Comparison of ENCODE assay signal across 33 cellular contexts in genomic region chr1:53501065-53502005, GRCh38. TPM values are rescaled to one million over a fixed set of nuclear protein-coding genes. Genes with fewer than 3 reads are reported as not detected.
DNase-seq lines count a peak whose midpoint lies in the region; ATAC-seq and TF ChIP-seq lines count a peak whose summit lies in the region.
"Had no signal": no experiment of that assay in that cellular context is flagged by ENCODE, and none has a peak within 500 bp of the region (broad histone marks: within the 10 kb centered on the region; RNA-seq: fewer than 3 reads in every experiment).

No MANE protein-coding gene starts in this region.

- H3K9me3 ChIP-seq in endodermal cell (ENCODE audit: control insufficient read depth, low read length) = no peaks in the 10 kb centered on the region
- H3K9me3 ChIP-seq: gastrocnemius medialis, vagina had no signal

- peak; percentile 42 for TF ChIP-seq CTCF in endodermal cell (conservative IDR thresholded peaks at IDR 0.05)

- H3K4me3 ChIP-seq in endodermal cell (ENCODE audit: low read length) = no peak overlapping the region
- H3K4me3 ChIP-seq: gastrocnemius medialis, K562, vagina had no signal

- H3K4me1 ChIP-seq in endodermal cell (ENCODE audit: control insufficient read depth, insufficient read depth, low read length) = no peaks in the 10 kb centered on the region
- H3K4me1 ChIP-seq: gastrocnemius medialis had no signal

- H3K4me3 Mint-ChIP-seq in endodermal cell = no peak overlapping the region
- H3K4me3 Mint-ChIP-seq: activated CD4-positive, alpha-beta T cell treated with anti-CD3 and anti-CD28 coated beads for 36 hours; activated CD8-positive, alpha-beta T cell treated with anti-CD3 and anti-CD28 coated beads, Interleukin-2, amount 10 ng/mL, durations not matched to agents 7 days and 5 days; activated naive CD8-positive, alpha-beta T cell treated with anti-CD3 and anti-CD28 coated beads, Interleukin-2, amount 10 ng/mL, durations not matched to agents 7 days and 5 days; CD4-positive, CD25-positive, alpha-beta regulatory T cell; mesothelial cell of epicardium; naive B cell; stimulated activated naive CD8-positive, alpha-beta T cell treated with anti-CD3 and anti-CD28 coated beads, Interleukin-15, amount 100 ng/mL, for 72 hours had no signal

- H3K4me1 Mint-ChIP-seq in endodermal cell = peaks cover 8% of the 10 kb centered on the region
- H3K4me1 Mint-ChIP-seq: activated CD4-positive, alpha-beta T cell treated with anti-CD3 and anti-CD28 coated beads for 36 hours; CD4-positive, CD25-positive, alpha-beta regulatory T cell had no signal

- no peak overlapping the region for H3K27ac Mint-ChIP-seq in endodermal cell
- H3K27ac Mint-ChIP-seq: activated CD4-positive, alpha-beta T cell treated with anti-CD3 and anti-CD28 coated beads for 36 hours; activated CD8-positive, alpha-beta T cell treated with anti-CD3 and anti-CD28 coated beads, Interleukin-2, amount 10 ng/mL, durations not matched to agents 7 days and 5 days; activated naive CD8-positive, alpha-beta T cell treated with anti-CD3 and anti-CD28 coated beads, Interleukin-2, amount 10 ng/mL, durations not matched to agents 7 days and 5 days; activated T-helper 2 cell treated with anti-CD3 and anti-CD28 coated beads, Interferon-gamma antibody, Interleukin-2, Interleukin-4, amounts not matched to agents 10 μg/mL and 5 μg/mL and 100 μg/mL, durations not matched to agents 14 hours and 24 hours and 36 hours; CD4-positive, CD25-positive, alpha-beta regulatory T cell; mesothelial cell of epicardium; naive B cell had no signal

- H3K36me3 Mint-ChIP-seq in endodermal cell (ENCODE audit: low read depth) = no peaks in the 10 kb centered on the region
- H3K36me3 Mint-ChIP-seq: activated naive CD8-positive, alpha-beta T cell treated with anti-CD3 and anti-CD28 coated beads, Interleukin-2, amount 10 ng/mL, durations not matched to agents 7 days and 5 days; CD4-positive, CD25-positive, alpha-beta regulatory T cell; mesothelial cell of epicardium; naive B cell had no signal

- H3K9me3 Mint-ChIP-seq in endodermal cell = no peaks in the 10 kb centered on the region
- H3K9me3 Mint-ChIP-seq: activated naive CD8-positive, alpha-beta T cell treated with anti-CD3 and anti-CD28 coated beads, Interleukin-2, amount 10 ng/mL, durations not matched to agents 7 days and 5 days; activated T-helper 2 cell treated with anti-CD3 and anti-CD28 coated beads, Interferon-gamma antibody, Interleukin-2, Interleukin-4, amounts not matched to agents 10 μg/mL and 5 μg/mL and 100 μg/mL, durations not matched to agents 14 hours and 24 hours and 36 hours; CD4-positive, CD25-positive, alpha-beta regulatory T cell; mesothelial cell of epicardium; naive B cell; stimulated activated naive CD8-positive, alpha-beta T cell treated with anti-CD3 and anti-CD28 coated beads, Interleukin-15, amount 100 ng/mL, for 72 hours had no signal

- H3K36me3 ChIP-seq in endodermal cell (ENCODE audit: control insufficient read depth, insufficient read depth, low read length) = no peaks in the 10 kb centered on the region
- H3K36me3 ChIP-seq: gastrocnemius medialis, vagina had no signal

- H3K27me3 ChIP-seq in endodermal cell (ENCODE audit: control insufficient read depth, insufficient read depth, low read length, poor library complexity, severe bottlenecking) = no peaks in the 10 kb centered on the region
- H3K27me3 ChIP-seq: gastrocnemius medialis, vagina had no signal

- WGBS in endodermal cell (ENCODE audit: insufficient coverage in 1 of 2, insufficient read length in 1 of 2), 2 experiments = 82 to 83% methylated on average over 9 to 21 of the region's 21 CpGs

- ATAC-seq in HG03108 (IDR thresholded peaks at IDR 0.05; ENCODE audit: unreplicated experiment) = no peak
- ATAC-seq: activated CD4-positive, alpha-beta T cell treated with anti-CD3 and anti-CD28 coated beads for 36 hours; activated CD8-positive, alpha-beta T cell treated with anti-CD3 and anti-CD28 coated beads, Interleukin-2, amount 10 ng/mL, durations not matched to agents 7 days and 5 days; gastrocnemius medialis; K562; stimulated activated naive CD8-positive, alpha-beta T cell treated with anti-CD3 and anti-CD28 coated beads, Interleukin-15, amount 100 ng/mL, for 72 hours had no signal

- no peak overlapping the region for H3K9ac ChIP-seq in endodermal cell (ENCODE audit: extremely low read depth, low read length, poor library complexity, severe bottlenecking)

- peaks cover 3% of the 10 kb centered on the region for H3K27me3 Mint-ChIP-seq in endodermal cell (ENCODE audit: insufficient read depth)
- H3K27me3 Mint-ChIP-seq: activated CD4-positive, alpha-beta T cell treated with anti-CD3 and anti-CD28 coated beads for 36 hours; activated naive CD8-positive, alpha-beta T cell treated with anti-CD3 and anti-CD28 coated beads, Interleukin-2, amount 10 ng/mL, durations not matched to agents 7 days and 5 days; CD4-positive, CD25-positive, alpha-beta regulatory T cell had no signal

- H3K27ac ChIP-seq in endodermal cell (ENCODE audit: low read depth, low read length) = peak overlapping the region; percentile 17
- H3K27ac ChIP-seq: gastrocnemius medialis, vagina had no signal

- DNase-seq in DMS79 treated with DMSO at 0.1 percent for 48 hours (lab: John Stamatoyannopoulos, UW) = peak; percentile 49
- no peak for DNase-seq in DMS79 (lab: John Stamatoyannopoulos, UW)
- DNase-seq in NCI-H2029 treated with DMSO at 0.1 percent for 48 hours (lab: John Stamatoyannopoulos, UW) = peak; percentile 39
- no peak for DNase-seq in endodermal cell
- DNase-seq in retina = peak; percentile 38
- DNase-seq in amniotic stem cell (lab: John Stamatoyannopoulos, UW) = no peak
- no peak for DNase-seq in GM03348 (ENCODE audit: low spot score)
- DNase-seq: 8988T; activated CD4-positive, alpha-beta T cell treated with anti-CD3 and anti-CD28 coated beads for 36 hours; activated CD8-positive, alpha-beta T cell treated with anti-CD3 and anti-CD28 coated beads, Interleukin-2, amount 10 ng/mL, durations not matched to agents 7 days and 5 days; activated naive CD8-positive, alpha-beta T cell treated with anti-CD3 and anti-CD28 coated beads, Interleukin-2, amount 10 ng/mL, durations not matched to agents 7 days and 5 days; CD4-positive, CD25-positive, alpha-beta regulatory T cell; gastrocnemius medialis; islet precursor cell; MM.1S; naive B cell; NCI-H1417 treated with DMSO at 0.1 percent for 48 hours; occipital lobe; stimulated activated naive CD8-positive, alpha-beta T cell treated with anti-CD3 and anti-CD28 coated beads, Interleukin-15, amount 100 ng/mL, for 72 hours had no signal

RNA-seq across cellular contexts. Expression of gene DMRTB1, which starts 42.1 kb away (rescaled TPM):
- not detected for total RNA-seq in endodermal cell
- not detected for polyA plus RNA-seq in endodermal cell (2013, experiment 1 of 2)
- not detected for polyA plus RNA-seq in endodermal cell (2013, experiment 2 of 2)
- total RNA-seq: activated CD8-positive, alpha-beta T cell treated with anti-CD3 and anti-CD28 coated beads, Interleukin-2, amount 10 ng/mL, durations not matched to agents 7 days and 5 days; activated naive CD8-positive, alpha-beta T cell treated with anti-CD3 and anti-CD28 coated beads, Interleukin-2, amount 10 ng/mL, durations not matched to agents 7 days and 5 days; activated T-helper 2 cell treated with anti-CD3 and anti-CD28 coated beads, Interferon-gamma antibody, Interleukin-2, Interleukin-4, amounts not matched to agents 10 μg/mL and 5 μg/mL and 100 μg/mL, durations not matched to agents 14 hours and 24 hours and 36 hours; astrocyte; CD4-positive, CD25-positive, alpha-beta regulatory T cell; dermis microvascular lymphatic vessel endothelial cell; gastrocnemius medialis; HT-29; liver; mesothelial cell of epicardium; occipital lobe; pulmonary artery endothelial cell; RPMI7951; SK-MEL-5; skeletal muscle tissue; T-helper 1 cell treated with Interleukin-12 subunit alpha and Interleukin-12 subunit beta and Interleukin-4 antibody, amounts not matched to agents 30 ng/mL and 1 ng/mL, for 36 hours; vagina had no signal
- polyA plus RNA-seq: CD4-positive, CD25-positive, alpha-beta regulatory T cell; liver had no signal

Comparison
In these comparisons a context has a peak if more than half of its experiments do, and no peak if none do; other contexts are left out.
1. DNase-seq: peak in DMS79 treated with DMSO at 0.1 percent for 48 hours (single experiment), NCI-H2029 treated with DMSO at 0.1 percent for 48 hours (single experiment) and retina (single experiment); none in DMS79 (single experiment), endodermal cell (single experiment), amniotic stem cell (single experiment) and GM03348 (single experiment).